In the genomic region with DNA sequence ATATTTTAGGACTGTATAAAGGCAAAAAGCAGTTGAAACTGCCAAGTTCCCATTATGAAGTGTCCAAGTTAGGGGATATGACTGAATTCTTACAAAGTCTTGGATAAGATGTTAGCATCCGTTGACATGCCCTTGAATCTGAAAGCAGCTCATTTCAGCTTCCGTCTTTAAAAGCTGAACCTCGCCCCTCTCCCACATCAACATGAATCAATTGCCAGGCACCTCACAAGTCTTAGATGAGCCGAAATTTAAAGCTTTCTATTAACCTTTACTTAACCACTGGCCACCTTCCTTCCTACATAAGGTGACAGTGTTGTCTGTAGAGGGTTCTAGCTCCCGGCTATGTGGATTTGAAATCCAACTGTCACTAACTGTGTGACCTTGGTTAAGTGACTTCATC, we compare ENCODE assay signal across 8 cellular contexts. TPM values are rescaled to one million over a fixed set of nuclear protein-coding genes. Genes with fewer than 3 reads are reported as not detected.
DNase-seq lines count a peak whose midpoint lies in the region; ATAC-seq and TF ChIP-seq lines count a peak whose summit lies in the region.

No MANE protein-coding gene starts in this region.

- peak overlapping the region; percentile 96 to 99 for H3K4me3 Mint-ChIP-seq in effector memory CD8-positive, alpha-beta T cell
- H3K4me3 Mint-ChIP-seq in nephron = peak overlapping the region; percentile 96 to 100 (median 99)

- H3K79me2 ChIP-seq in OCI-LY7 (ENCODE audit: insufficient read depth, low read depth, low read length) = peaks cover 72% of the 10 kb centered on the region

- no peak overlapping the region for H2AFZ ChIP-seq in OCI-LY7 (ENCODE audit: low read length)

- H3K27ac ChIP-seq in OCI-LY7 (ENCODE audit: low read depth, low read length, poor library complexity, severe bottlenecking) = peak overlapping the region; percentile 62

- peak overlapping the region; percentile 89 for H3K4me3 ChIP-seq in GM12865 (ENCODE audit: low read depth, low read length)
- peak overlapping the region; percentile 86 for H3K4me3 ChIP-seq in OCI-LY7 (ENCODE audit: low read depth, low read length, poor library complexity, severe bottlenecking)

- no peaks in the 10 kb centered on the region for H3K9me3 Mint-ChIP-seq in effector memory CD8-positive, alpha-beta T cell
- H3K9me3 Mint-ChIP-seq in nephron = no peaks in the 10 kb centered on the region

- H3K4me1 Mint-ChIP-seq in effector memory CD8-positive, alpha-beta T cell (ENCODE audit: low read depth in 2 of 2) = peaks cover 40 to 57% of the 10 kb centered on the region in 2 donors
- peaks cover 57% of the 10 kb centered on the region for H3K4me1 Mint-ChIP-seq in nephron

- H3K36me3 ChIP-seq in OCI-LY7 (ENCODE audit: insufficient read depth, low read length) = peaks cover 54% of the 10 kb centered on the region

- no peak for ATAC-seq in effector memory CD8-positive, alpha-beta T cell (replicated peaks)
- ATAC-seq in esophagus mucosa (no peak), GM18861 (IDR thresholded peaks at IDR 0.05; ENCODE audit: unreplicated experiment) (no peak), omental fat pad (ENCODE audit: low FRiP score) (no peak), GM19455 (IDR thresholded peaks at IDR 0.05; ENCODE audit: unreplicated experiment) (no peak)

- H3K4me2 ChIP-seq in OCI-LY7 (ENCODE audit: low read length) = peak overlapping the region; percentile 83

- intact Hi-C loops in OCI-LY7 (cut with micrococcal nuclease; ENCODE audit: unreplicated experiment) = loop anchor here (1.0 to 5.0 kb wide), 2 partner anchors 85 to 114 kb away; no protein-coding TSS in a partner anchor

- H3K27ac Mint-ChIP-seq in effector memory CD8-positive, alpha-beta T cell = peak overlapping the region; percentile 97 to 98
- H3K27ac Mint-ChIP-seq in nephron = peak overlapping the region; percentile 77 to 99 (median 92)

- no peaks in the 10 kb centered on the region for H3K9me3 ChIP-seq in OCI-LY7 (ENCODE audit: low read length)

- DNase-seq in GM12865 (ENCODE audit: low read depth) (peak; percentile 42), OCI-LY7 (ENCODE audit: low spot score) (peak; percentile 55), omental fat pad (ENCODE audit: low spot score) (no peak)
- no peak for DNase-seq in effector memory CD8-positive, alpha-beta T cell

- H3K4me1 ChIP-seq in OCI-LY7 (ENCODE audit: insufficient read depth, low read length, poor library complexity, severe bottlenecking) = peaks cover 46% of the 10 kb centered on the region

- no TSS peak for BruUV-seq in OCI-LY7 (replicated peaks; lab: Mats Ljungman, UMichigan)

- CTCF ChIA-PET in OCI-LY7 (lab: Charles Lee; ENCODE audit: unreplicated experiment) = no interaction called here

- H3K36me3 Mint-ChIP-seq in effector memory CD8-positive, alpha-beta T cell (ENCODE audit: insufficient read depth) = peaks cover 25% of the 10 kb centered on the region
- peaks cover 8% of the 10 kb centered on the region for H3K36me3 Mint-ChIP-seq in nephron (ENCODE audit: low read depth)

- no peaks in the 10 kb centered on the region for H3K27me3 Mint-ChIP-seq in effector memory CD8-positive, alpha-beta T cell
- H3K27me3 Mint-ChIP-seq in nephron (ENCODE audit: low read depth) = peaks cover 8% of the 10 kb centered on the region

- H4K20me1 ChIP-seq in OCI-LY7 (ENCODE audit: insufficient read depth, low read length) = peaks cover 36% of the 10 kb centered on the region

- TF ChIP-seq CTCF in GM12865 (IDR thresholded peaks at IDR 0.05; ENCODE audit: insufficient read depth, low read depth, low read length, missing control alignments) (no peak), OCI-LY7 (conservative IDR thresholded peaks at IDR 0.05; ENCODE audit: low read length) (no peak), nephron (IDR thresholded peaks at IDR 0.05; ENCODE audit: unreplicated experiment in 3 of 3) (no peak), omental fat pad (IDR thresholded peaks at IDR 0.05) (no peak)

- H3K9me2 ChIP-seq in OCI-LY7 (ENCODE audit: insufficient read depth, low read length) = no peaks in the 10 kb centered on the region

- POLR2A ChIA-PET in OCI-LY7 (lab: Charles Lee) = interaction anchor here (0.6 to 2.2 kb wide), 9 partner anchors 8 to 146 kb away, joined by 3 to 5 read pairs (median 3); no protein-coding TSS in a partner anchor

RNA-seq across cellular contexts. Expression of gene PPP1CC, which starts 1.3 kb away (rescaled TPM):
- total RNA-seq in OCI-LY7 (2014; rRNA removed; shearing (Covaris generic)) = 140 and 146 TPM in 2 replicates
- total RNA-seq in OCI-LY7 (2022) (264 and 275 TPM in 2 replicates), esophagus mucosa (109 TPM), omental fat pad (100 to 1,000 TPM in 2 of 4 donors, 10 to 100 TPM in 2; 87.3 to 127 (median 104) TPM)

RNA-seq across cellular contexts. Expression of gene HVCN1, which starts 52.5 kb away (rescaled TPM):
- total RNA-seq in OCI-LY7 (2014; rRNA removed; shearing (Covaris generic)) = 6.4 and 9.3 TPM in 2 replicates
- total RNA-seq in OCI-LY7 (2022) (4.5 and 4.9 TPM in 2 replicates), esophagus mucosa (1.3 TPM), omental fat pad (10 to 100 TPM; 10.9 to 15.6 (median 12.2) TPM)

Comparison
In these comparisons a context has a peak if more than half of its experiments do, and no peak if none do; other contexts are left out.
1. DNase-seq: peak in GM12865 (single experiment) and OCI-LY7 (single experiment); none in effector memory CD8-positive, alpha-beta T cell (0 of 3) and omental fat pad (single experiment).